ENCODE assay signal across 21 cellular contexts in the genomic region with DNA sequence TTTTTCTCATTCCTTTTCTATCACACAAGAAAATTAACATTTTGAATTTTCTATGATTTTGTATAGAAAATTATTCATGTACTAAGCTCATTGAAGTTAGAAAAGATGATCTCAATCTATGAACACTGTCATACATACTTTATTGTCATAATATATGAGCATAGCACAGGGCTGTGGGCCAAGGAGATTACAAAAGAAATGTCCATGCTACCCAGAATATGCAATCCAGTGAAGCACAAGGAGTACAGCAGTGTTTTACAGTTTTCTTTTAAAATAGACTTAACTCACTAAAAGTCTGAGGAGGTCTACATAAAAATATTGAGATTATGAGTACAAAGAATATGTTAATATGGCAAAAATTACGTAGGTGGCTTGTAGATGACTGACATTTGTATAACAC.
DNase-seq lines count a peak whose midpoint lies in the region; ATAC-seq and TF ChIP-seq lines count a peak whose summit lies in the region.
"Had no signal": no experiment of that assay in that cellular context is flagged by ENCODE, and none has a peak within 500 bp of the region (broad histone marks: within the 10 kb centered on the region; RNA-seq: fewer than 3 reads in every experiment).

No MANE protein-coding gene starts in this region.

- H3K27ac ChIP-seq in trophoblast cell (ENCODE audit: low read depth, low read length): no peak overlapping the region
- H3K27ac ChIP-seq: A549 had no signal

- no peak overlapping the region for H4K91ac ChIP-seq in trophoblast cell (ENCODE audit: low read depth, low read length)

- H3K79me2 ChIP-seq in trophoblast cell (ENCODE audit: control insufficient read depth, insufficient read depth, low read length, poor library complexity): no peaks in the 10 kb centered on the region

- no peaks in the 10 kb centered on the region for H3K27me3 ChIP-seq in trophoblast cell (ENCODE audit: insufficient read depth, low read length)

- no peak for ATAC-seq in HG03469 (IDR thresholded peaks at IDR 0.05; ENCODE audit: unreplicated experiment)
- ATAC-seq: A549, PC-3 had no signal

- H2BK5ac ChIP-seq in trophoblast cell (ENCODE audit: low read depth, low read length, poor library complexity): no peak overlapping the region

- no peaks in the 10 kb centered on the region for H3K4me1 ChIP-seq in trophoblast cell (ENCODE audit: control insufficient read depth in 1 of 2, insufficient read depth in 2 of 2, low read length in 2 of 2)
- H3K4me1 ChIP-seq: A549 had no signal

- H3K27me3 Mint-ChIP-seq in nephron (ENCODE audit: low read depth): no peaks in the 10 kb centered on the region

- H3K9me3 Mint-ChIP-seq in nephron: peaks cover 7% of the 10 kb centered on the region

- H3K23ac ChIP-seq in trophoblast cell (ENCODE audit: low read length): no peak overlapping the region

- H3K14ac ChIP-seq in trophoblast cell (ENCODE audit: low read length): no peak overlapping the region

- H3K4me3 Mint-ChIP-seq in nephron: no peak overlapping the region
- H3K4me3 Mint-ChIP-seq: CD14-positive monocyte had no signal

- no peak overlapping the region for H3K4me2 ChIP-seq in trophoblast cell (ENCODE audit: low read length)
- H3K4me2 ChIP-seq: A549, SK-N-SH had no signal

- no peak overlapping the region for H2BK12ac ChIP-seq in trophoblast cell (ENCODE audit: low read length)

- no peak overlapping the region for H3K18ac ChIP-seq in trophoblast cell (ENCODE audit: low read length)

- no peak overlapping the region for H3K4ac ChIP-seq in trophoblast cell (ENCODE audit: low read depth, low read length)

- H3K36me3 Mint-ChIP-seq in nephron (ENCODE audit: low read depth): no peaks in the 10 kb centered on the region
- H3K36me3 Mint-ChIP-seq: CD14-positive monocyte had no signal

- no peak overlapping the region for H4K12ac ChIP-seq in trophoblast cell (ENCODE audit: low read depth, low read length)

- H3K79me1 ChIP-seq in trophoblast cell (ENCODE audit: low read length): no peaks in the 10 kb centered on the region

- H2AK5ac ChIP-seq in trophoblast cell (ENCODE audit: low read length): no peak overlapping the region

- H3K9ac ChIP-seq in trophoblast cell (ENCODE audit: low read length): no peak overlapping the region
- H3K9ac ChIP-seq: SK-N-SH had no signal

- H4K8ac ChIP-seq in trophoblast cell (ENCODE audit: low read depth, low read length): no peak overlapping the region

- H3K27ac Mint-ChIP-seq in nephron: peak overlapping the region; percentile 33 to 70 (median 65)
- H3K27ac Mint-ChIP-seq: CD14-positive monocyte had no signal

- peaks cover 0 to 4% of the 10 kb centered on the region in 2 experiments for H3K36me3 ChIP-seq in trophoblast cell (ENCODE audit: control insufficient read depth in 1 of 2, insufficient read depth in 2 of 2, low read length in 2 of 2)

- H3K9me3 ChIP-seq in trophoblast cell (ENCODE audit: insufficient read depth, low read depth, low read length): no peaks in the 10 kb centered on the region
- H3K9me3 ChIP-seq: A549, SK-N-SH had no signal

- H3K4me1 Mint-ChIP-seq in nephron: peaks cover 29% of the 10 kb centered on the region
- H3K4me1 Mint-ChIP-seq: CD14-positive monocyte had no signal

- H3K4me3 ChIP-seq in trophoblast cell (ENCODE audit: low read depth, low read length): no peak overlapping the region
- H3K4me3 ChIP-seq: A549 had no signal

- no peak overlapping the region for H2BK120ac ChIP-seq in trophoblast cell (ENCODE audit: insufficient read depth, low read length, poor library complexity)

- TF ChIP-seq CTCF in nephron (IDR thresholded peaks at IDR 0.05; ENCODE audit: unreplicated experiment in 3 of 3): no peak

- DNase-seq in EH (ENCODE audit: low read depth) (peak; percentile 16), LHCN-M2 (ENCODE audit: low read depth) (peak; percentile 14), fibroblast of gingiva (ENCODE audit: low read depth) (peak; percentile 60), AG08396 (ENCODE audit: low spot score) (no peak), DMS153 (lab: John Stamatoyannopoulos, UW) (no peak), trophoblast cell (no peak)
- DNase-seq: DMS 273 treated with DMSO at 0.1 percent for 48 hours, EL, KBM-7, MV-4-11, NCI-H187, NCI-H2227 treated with DMSO at 0.1 percent for 48 hours, NCI-H524 treated with DMSO at 0.1 percent for 48 hours, PC-3, RPMI8226, SHP77 treated with DMSO at 0.1 percent for 48 hours, SK-N-SH had no signal

- WGBS in trophoblast cell (ENCODE audit: extremely low coverage, insufficient coverage, insufficient read length): no CpG with 5 or more reads among the region's 1 CpG

- H2AFZ ChIP-seq in trophoblast cell (ENCODE audit: insufficient read depth, low read length, poor library complexity): no peak overlapping the region

Comparison
In these comparisons a context has a peak if more than half of its experiments do, and no peak if none do; other contexts are left out.
1. DNase-seq: peak in EH (single experiment), LHCN-M2 (single experiment) and fibroblast of gingiva (single experiment); none in AG08396 (single experiment), DMS153 (single experiment) and trophoblast cell (0 of 2).